ENCODE assay signal across 8 cellular contexts in genomic region chrX:121236040-121236439, GRCh38.
"Had no signal": no experiment of that assay in that cellular context is flagged by ENCODE, and none has a peak within 500 bp of the region (broad histone marks: within the 10 kb centered on the region; RNA-seq: fewer than 3 reads in every experiment).

No MANE protein-coding gene starts in this region.

- FAIRE-seq: G401.6, GM12878, GM12891, GM12892, GM18507, GM19239 had no signal

- ATAC-seq: GM12878 had no signal

- DNase-seq: GDM1, GF-D8 had no signal

- H3K4me3 ChIP-seq: GM12878 had no signal
